8 cellular contexts compared by ENCODE assay signal in the genomic region with DNA sequence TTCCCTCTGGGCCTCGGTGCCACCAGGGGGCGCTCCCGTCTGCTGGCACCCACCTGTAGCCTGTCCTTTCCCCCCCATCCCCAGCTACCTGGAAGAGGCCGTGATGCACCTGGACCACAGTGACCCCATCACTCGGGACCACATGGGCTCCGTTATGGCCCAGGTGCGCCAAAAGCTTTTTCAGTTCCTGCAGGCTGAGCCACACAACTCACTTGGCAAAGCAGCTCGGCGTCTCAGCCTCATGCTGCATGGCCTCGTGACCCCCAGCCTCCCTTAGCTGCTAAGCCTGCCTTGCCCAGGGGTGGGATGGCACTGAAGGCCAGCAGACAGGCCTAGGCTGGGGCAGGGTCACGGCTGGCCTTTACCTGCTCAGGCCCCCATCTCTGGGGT. TPM values are rescaled to one million over a fixed set of nuclear protein-coding genes. Genes with fewer than 3 reads are reported as not detected.
DNase-seq lines count a peak whose midpoint lies in the region; ATAC-seq, FAIRE-seq and TF ChIP-seq lines count a peak whose summit lies in the region.

No MANE protein-coding gene starts in this region.

- H3K4me1 Mint-ChIP-seq in CD8-positive, alpha-beta memory T cell = no peaks in the 10 kb centered on the region

- no peak overlapping the region for H3K4me3 Mint-ChIP-seq in CD8-positive, alpha-beta memory T cell

- H3K79me2 ChIP-seq in K562 (ENCODE audit: control insufficient read depth, insufficient read depth, low read length) = no peaks in the 10 kb centered on the region

- no peaks in the 10 kb centered on the region for H3K27me3 Mint-ChIP-seq in CD8-positive, alpha-beta memory T cell

- no peaks in the 10 kb centered on the region for H3K9me1 ChIP-seq in K562 (ENCODE audit: control insufficient read depth, insufficient read depth, low read length)

- no peak overlapping the region for H3K27ac ChIP-seq in CD8-positive, alpha-beta memory T cell (ENCODE audit: low read depth, low read length)
- no peak overlapping the region for H3K27ac ChIP-seq in K562 (ENCODE audit: extremely low read depth, low read depth, low read length)

- H3K9me3 Mint-ChIP-seq in CD8-positive, alpha-beta memory T cell = no peaks in the 10 kb centered on the region

- CTCF ChIA-PET in CD8-positive, alpha-beta memory T cell (lab: Charles Lee) = interaction anchor here (0.7 to 4.1 kb wide), 53 partner anchors 9 to 407 kb away, joined by 3 to 44 read pairs (median 5); a partner anchor contains a TSS
- CTCF ChIA-PET in K562 (lab: Yijun Ruan, JAX; ENCODE audit: low intra/inter-chr PET ratio) = interaction anchor here (0.6 to 4.0 kb wide), 6 partner anchors 34 to 156 kb away, joined by 3 to 35 read pairs (median 4); no protein-coding TSS in a partner anchor

- DNase-seq in CD8-positive, alpha-beta memory T cell = peak; percentile 66 to 80 (median 67)
- peak in 51 of 76 experiments; percentile 8 to 64 (median 37) for DNase-seq in HUDEP-2 (lab: John Stamatoyannopoulos, UW; ENCODE audit: unreplicated experiment in 76 of 76)
- peak; percentile 54 for DNase-seq in UCSD-AML1 (lab: John Stamatoyannopoulos, UW; ENCODE audit: unreplicated experiment)
- DNase-seq in K562 (ENCODE audit: extremely low read depth in 1 of 4, low spot score in 3 of 4) = peak; percentile 62 to 77 (median 74)
- DNase-seq in kidney epithelial cell (ENCODE audit: low read depth) = no peak
- peak; percentile 34 to 66 (median 55) for DNase-seq in stimulated activated CD4-positive, alpha-beta T cell treated with anti-CD3 and anti-CD28 coated beads, TNF-alpha, amount 100 ng/mL, for 1 hour (ENCODE audit: low read depth in 3 of 3, low spot score in 1 of 3)
- DNase-seq in DMS79 treated with DMSO at 0.1 percent for 48 hours (lab: John Stamatoyannopoulos, UW) = no peak
- no peak for DNase-seq in amniotic stem cell (lab: John Stamatoyannopoulos, UW)

- H3K9ac ChIP-seq in K562 (ENCODE audit: insufficient read depth in 1 of 2, low read depth in 2 of 2, low read length in 2 of 2) = no peak overlapping the region; a peak in 1 of 4 replicates

- H3K9me3 ChIP-seq in CD8-positive, alpha-beta memory T cell (ENCODE audit: low read length) = no peaks in the 10 kb centered on the region
- H3K9me3 ChIP-seq in K562 (replicated peaks; ENCODE audit: control insufficient read depth, insufficient read depth, low read depth, low read length) = no peaks in the 10 kb centered on the region

- peak overlapping the region in 3 of 8 donors; percentile 17 to 82 (median 24) for H3K27ac Mint-ChIP-seq in CD8-positive, alpha-beta memory T cell

- WGBS in K562 (ENCODE audit: insufficient coverage, low coverage, missing lambda C conversion rate) = 59% methylated on average over 11 of the region's 11 CpGs

- peak; percentile 69 for ATAC-seq in K562

- H3K4me2 ChIP-seq in K562 (ENCODE audit: insufficient read depth, low read length) = no peak overlapping the region

- POLR2A ChIA-PET in CD8-positive, alpha-beta memory T cell (lab: Charles Lee) = interaction anchor here (1.0 kb wide), 1 partner anchor 157 kb away, joined by 3 read pairs; no protein-coding TSS in a partner anchor
- POLR2A ChIA-PET in K562 (lab: Yijun Ruan, JAX) = interaction anchor here (0.7 to 4.1 kb wide), 9 partner anchors 10 to 404 kb away, joined by 3 to 15 read pairs (median 3); a partner anchor contains a TSS

- no peak overlapping the region for H2AFZ ChIP-seq in K562 (ENCODE audit: low read depth, low read length)

- FAIRE-seq in K562 (lab: Jason Lieb, UNC) = peak; percentile 67

- no peak for TF ChIP-seq POLR2A in K562 (conservative IDR thresholded peaks at IDR 0.05)

- H4K20me1 ChIP-seq in K562 (replicated peaks; ENCODE audit: control insufficient read depth, insufficient read depth, low read length) = peaks cover 19% of the 10 kb centered on the region

- H3K4me1 ChIP-seq in CD8-positive, alpha-beta memory T cell (ENCODE audit: insufficient read depth, low read length) = no peaks in the 10 kb centered on the region
- peaks cover 6 to 40% of the 10 kb centered on the region in 2 experiments; a peak in 4 of 5 replicates for H3K4me1 ChIP-seq in K562 (replicated peaks in 1 of 2; ENCODE audit: control insufficient read depth in 2 of 2, insufficient read depth in 2 of 2, low read length in 2 of 2)

- peaks cover 56% of the 10 kb centered on the region for H3K36me3 ChIP-seq in CD8-positive, alpha-beta memory T cell (ENCODE audit: insufficient read depth, low read length)
- peaks cover 63% of the 10 kb centered on the region; the same call in 2 of the 3 replicates for H3K36me3 ChIP-seq in K562 (ENCODE audit: control insufficient read depth, insufficient read depth, low read length)
- H3K36me3 ChIP-seq in kidney epithelial cell (ENCODE audit: control insufficient read depth, insufficient read depth, low read length) = peaks cover 2% of the 10 kb centered on the region

- no TSS peak for BruUV-seq in K562 (replicated peaks; lab: Mats Ljungman, UMichigan)

- intact Hi-C loops in K562 (cut with micrococcal nuclease) = loop anchor here (1.0 to 10.0 kb wide), 2 partner anchors 44 to 161 kb away; no protein-coding TSS in a partner anchor

- in situ Hi-C loops in K562 (cut with MboI) = no loop called here

- no peak overlapping the region for H3K4me3 ChIP-seq in CD8-positive, alpha-beta memory T cell (ENCODE audit: low read length)
- H3K4me3 ChIP-seq in K562 (no peak overlapping the region), kidney epithelial cell (ENCODE audit: low read depth, low read length) (no peak overlapping the region)

- TF ChIP-seq RAD21 in K562 (CRISPR knock-in tag; conservative IDR thresholded peaks at IDR 0.05 in 1 of 2, IDR thresholded peaks at IDR 0.05 in 1 of 2) = peak; percentile 76 to 79

- H3K27me3 ChIP-seq in CD8-positive, alpha-beta memory T cell (ENCODE audit: insufficient read depth, low read length, poor library complexity, severe bottlenecking) = no peaks in the 10 kb centered on the region
- H3K27me3 ChIP-seq in K562 (ENCODE audit: control insufficient read depth in 2 of 2, insufficient read depth in 2 of 2, low read length in 2 of 2) (no peaks in the 10 kb centered on the region), kidney epithelial cell (ENCODE audit: control insufficient read depth, insufficient read depth, low read length) (no peaks in the 10 kb centered on the region)

- peak; percentile 81 to 83 (median 81) for TF ChIP-seq CTCF in K562 (IDR thresholded peaks at IDR 0.05 in 2 of 3, conservative IDR thresholded peaks at IDR 0.05 in 1 of 3; ENCODE audit: insufficient read depth in 2 of 3, low read depth in 1 of 3, low read length in 3 of 3)
- peak; percentile 96 for TF ChIP-seq CTCF in kidney epithelial cell (IDR thresholded peaks at IDR 0.05; ENCODE audit: insufficient read depth, low read length, poor library complexity, severe bottlenecking)

- no peak for TF ChIP-seq EP300 in K562 (IDR thresholded peaks at IDR 0.05; ENCODE audit: low read length)

- H3K36me3 Mint-ChIP-seq in CD8-positive, alpha-beta memory T cell = peaks cover 0 to 71% (median 2%) of the 10 kb centered on the region in 3 donors

RNA-seq across cellular contexts. Expression of a gene that starts 0.8 kb away (rescaled TPM):
- total RNA-seq in CD8-positive, alpha-beta memory T cell = under 1 TPM in 1 of 2 experiments, not detected in 1; 0.97 TPM
- 0.83 TPM for polyA plus RNA-seq in CD8-positive, alpha-beta memory T cell
- total RNA-seq in K562 (2011; cell fraction: chromatin; rRNA removed; ENCODE audit: low replicate concordance) = 0.60 TPM in 1 of 2 replicates, not detected in the other
- total RNA-seq in K562 (2011; cell fraction: nucleolus; rRNA removed) = 0.83 and 1.6 TPM in 2 replicates
- total RNA-seq in K562 (2011; cell fraction: nucleoplasm; rRNA removed) = 1.3 and 1.8 TPM in 2 replicates
- total RNA-seq in K562 (2014; rRNA removed) (0.45 and 0.59 TPM in 2 replicates), K562 (2014; rRNA removed; fragmentation: Illumina TruSeq; extraction: Trizol) (not detected in 2 replicates), K562 (2015; rRNA removed; fragmentation: Illumina TruSeq; extraction: Trizol) (not detected in 2 replicates), K562 (2021) (0.47 and 0.86 TPM in 2 replicates), kidney epithelial cell (1.1 and 2.9 TPM in 2 replicates)
- polyA plus RNA-seq in K562 (2011; rRNA removed) (0.22 TPM in 1 of 2 replicates, not detected in the other), K562 (2014; fragmentation: Illumina TruSeq; extraction: Trizol) (0.47 TPM in 1 of 2 replicates, not detected in the other), K562 (2014; fragmentation: Nextera tagmentation; extraction: Ambion mirVana) (not detected), K562 (2014; rRNA removed) (0.43 and 0.64 TPM in 2 replicates)
- 0.75 and 1.9 TPM in 2 replicates for polyA plus RNA-seq in K562 (2011; cell fraction: cytosol; rRNA removed)
- polyA plus RNA-seq in K562 (2011; cell fraction: nucleus; rRNA removed) = 3.1 and 4.8 TPM in 2 replicates
- polyA plus RNA-seq in K562 (2012) = 0.20 and 2.4 TPM in 2 replicates
- polyA minus RNA-seq in K562 (2011; rRNA and poly(A)+ RNA removed) = not detected in 2 replicates
- polyA minus RNA-seq in K562 (2011; cell fraction: cytosol; rRNA and poly(A)+ RNA removed) = not detected in 2 replicates
- not detected in 2 replicates for polyA minus RNA-seq in K562 (2011; cell fraction: nucleus; rRNA and poly(A)+ RNA removed)

RNA-seq across cellular contexts. Expression of a gene that starts 9.2 kb away (rescaled TPM):
- 10 to 100 TPM; 13.6 to 14.5 TPM for total RNA-seq in CD8-positive, alpha-beta memory T cell
- 27.0 TPM for polyA plus RNA-seq in CD8-positive, alpha-beta memory T cell
- total RNA-seq in K562 (2011; cell fraction: chromatin; rRNA removed; ENCODE audit: low replicate concordance) = 20.7 and 55.9 TPM in 2 replicates
- total RNA-seq in K562 (2011; cell fraction: nucleolus; rRNA removed) = 27.2 and 30.7 TPM in 2 replicates
- total RNA-seq in K562 (2011; cell fraction: nucleoplasm; rRNA removed) = 23.5 and 24.8 TPM in 2 replicates
- total RNA-seq in K562 (2014; rRNA removed) (6.7 and 6.9 TPM in 2 replicates), K562 (2014; rRNA removed; fragmentation: Illumina TruSeq; extraction: Trizol) (3.7 and 4.6 TPM in 2 replicates), K562 (2015; rRNA removed; fragmentation: Illumina TruSeq; extraction: Trizol) (7.7 and 9.4 TPM in 2 replicates), K562 (2021) (17.1 and 20.9 TPM in 2 replicates), kidney epithelial cell (20.9 and 21.6 TPM in 2 replicates)
- polyA plus RNA-seq in K562 (2011; rRNA removed) (15.7 and 18.9 TPM in 2 replicates), K562 (2014; fragmentation: Illumina TruSeq; extraction: Trizol) (11.8 and 15.4 TPM in 2 replicates), K562 (2014; fragmentation: Nextera tagmentation; extraction: Ambion mirVana) (1 to 10 TPM in 1 of 2 experiments, under 1 TPM in 1; 0.96 to 1.0 TPM), K562 (2014; rRNA removed) (10.7 and 12.1 TPM in 2 replicates)
- 24.6 and 37.2 TPM in 2 replicates for polyA plus RNA-seq in K562 (2011; cell fraction: cytosol; rRNA removed)
- polyA plus RNA-seq in K562 (2011; cell fraction: nucleus; rRNA removed) = 21.2 and 32.6 TPM in 2 replicates
- polyA plus RNA-seq in K562 (2012) = 15.2 and 29.4 TPM in 2 replicates
- polyA minus RNA-seq in K562 (2011; rRNA and poly(A)+ RNA removed) = 13.8 and 19.3 TPM in 2 replicates
- 15.1 and 16.6 TPM in 2 replicates for polyA minus RNA-seq in K562 (2011; cell fraction: cytosol; rRNA and poly(A)+ RNA removed)
- 11.6 and 11.7 TPM in 2 replicates for polyA minus RNA-seq in K562 (2011; cell fraction: nucleus; rRNA and poly(A)+ RNA removed)

RNA-seq across cellular contexts. Expression of a gene that starts 11.0 kb away (rescaled TPM):
- total RNA-seq in CD8-positive, alpha-beta memory T cell = 100 to 1,000 TPM; 105 to 108 TPM
- 30.1 TPM for polyA plus RNA-seq in CD8-positive, alpha-beta memory T cell
- total RNA-seq in K562 (2011; cell fraction: chromatin; rRNA removed; ENCODE audit: low replicate concordance) = 174 and 524 TPM in 2 replicates
- total RNA-seq in K562 (2011; cell fraction: nucleolus; rRNA removed) = 286 and 293 TPM in 2 replicates
- total RNA-seq in K562 (2011; cell fraction: nucleoplasm; rRNA removed) = 178 and 194 TPM in 2 replicates
- total RNA-seq in K562 (2014; rRNA removed) (84.6 and 102 TPM in 2 replicates), K562 (2014; rRNA removed; fragmentation: Illumina TruSeq; extraction: Trizol) (59.5 and 74.0 TPM in 2 replicates), K562 (2015; rRNA removed; fragmentation: Illumina TruSeq; extraction: Trizol) (68.9 and 71.2 TPM in 2 replicates), K562 (2021) (111 and 131 TPM in 2 replicates), kidney epithelial cell (48.4 and 60.5 TPM in 2 replicates)
- polyA plus RNA-seq in K562 (2011; rRNA removed) (63.0 and 84.1 TPM in 2 replicates), K562 (2014; fragmentation: Illumina TruSeq; extraction: Trizol) (106 and 113 TPM in 2 replicates), K562 (2014; fragmentation: Nextera tagmentation; extraction: Ambion mirVana) (1 to 10 TPM; 1.1 to 2.7 TPM), K562 (2014; rRNA removed) (72.2 and 91.1 TPM in 2 replicates)
- polyA plus RNA-seq in K562 (2011; cell fraction: cytosol; rRNA removed) = 87.9 and 129 TPM in 2 replicates
- polyA plus RNA-seq in K562 (2011; cell fraction: nucleus; rRNA removed) = 408 and 453 TPM in 2 replicates
- 75.2 and 111 TPM in 2 replicates for polyA plus RNA-seq in K562 (2012)
- polyA minus RNA-seq in K562 (2011; rRNA and poly(A)+ RNA removed) = 56.9 and 154 TPM in 2 replicates
- polyA minus RNA-seq in K562 (2011; cell fraction: cytosol; rRNA and poly(A)+ RNA removed) = 115 and 124 TPM in 2 replicates
- 72.2 and 91.3 TPM in 2 replicates for polyA minus RNA-seq in K562 (2011; cell fraction: nucleus; rRNA and poly(A)+ RNA removed)

RNA-seq across cellular contexts. Expression of a gene that starts 36.4 kb away (rescaled TPM):
- total RNA-seq in CD8-positive, alpha-beta memory T cell = 10 to 100 TPM; 56.5 to 58.6 TPM
- polyA plus RNA-seq in CD8-positive, alpha-beta memory T cell = 14.3 TPM
- 148 and 303 TPM in 2 replicates for total RNA-seq in K562 (2011; cell fraction: chromatin; rRNA removed; ENCODE audit: low replicate concordance)
- total RNA-seq in K562 (2011; cell fraction: nucleolus; rRNA removed) = 234 and 236 TPM in 2 replicates
- total RNA-seq in K562 (2011; cell fraction: nucleoplasm; rRNA removed) = 115 and 154 TPM in 2 replicates
- total RNA-seq in K562 (2014; rRNA removed) = 67.1 and 73.7 TPM in 2 replicates
- 15.1 and 20.1 TPM in 2 replicates for total RNA-seq in K562 (2014; rRNA removed; fragmentation: Illumina TruSeq; extraction: Trizol)
- 37.7 and 39.7 TPM in 2 replicates for total RNA-seq in K562 (2015; rRNA removed; fragmentation: Illumina TruSeq; extraction: Trizol)
- total RNA-seq in K562 (2021) = 62.9 and 65.7 TPM in 2 replicates
- 44.1 and 57.0 TPM in 2 replicates for polyA plus RNA-seq in K562 (2011; rRNA removed)
- polyA plus RNA-seq in K562 (2011; cell fraction: cytosol; rRNA removed) = 50.3 and 77.4 TPM in 2 replicates
- polyA plus RNA-seq in K562 (2011; cell fraction: nucleus; rRNA removed) = 431 and 574 TPM in 2 replicates
- 56.5 and 66.4 TPM in 2 replicates for polyA plus RNA-seq in K562 (2012)
- 55.2 and 57.7 TPM in 2 replicates for polyA plus RNA-seq in K562 (2014; fragmentation: Illumina TruSeq; extraction: Trizol)
- 1 to 10 TPM; 3.6 to 8.3 TPM for polyA plus RNA-seq in K562 (2014; fragmentation: Nextera tagmentation; extraction: Ambion mirVana)
- polyA plus RNA-seq in K562 (2014; rRNA removed) = 89.1 and 94.2 TPM in 2 replicates
- polyA minus RNA-seq in K562 (2011; rRNA and poly(A)+ RNA removed) = 22.1 and 23.9 TPM in 2 replicates
- polyA minus RNA-seq in K562 (2011; cell fraction: cytosol; rRNA and poly(A)+ RNA removed) = 24.4 and 24.6 TPM in 2 replicates
- polyA minus RNA-seq in K562 (2011; cell fraction: nucleus; rRNA and poly(A)+ RNA removed) = 66.0 and 75.9 TPM in 2 replicates
- 30.3 and 45.5 TPM in 2 replicates for total RNA-seq in kidney epithelial cell

RNA-seq across cellular contexts. Expression of a gene that starts 37.1 kb away (rescaled TPM):
- total RNA-seq in CD8-positive, alpha-beta memory T cell = 100 to 1,000 TPM; 181 TPM
- polyA plus RNA-seq in CD8-positive, alpha-beta memory T cell = 129 TPM
- 64.0 and 124 TPM in 2 replicates for total RNA-seq in K562 (2011; cell fraction: chromatin; rRNA removed; ENCODE audit: low replicate concordance)
- 96.3 and 98.1 TPM in 2 replicates for total RNA-seq in K562 (2011; cell fraction: nucleolus; rRNA removed)
- 87.5 and 97.2 TPM in 2 replicates for total RNA-seq in K562 (2011; cell fraction: nucleoplasm; rRNA removed)
- total RNA-seq in K562 (2014; rRNA removed) = 118 and 124 TPM in 2 replicates
- 106 and 111 TPM in 2 replicates for total RNA-seq in K562 (2014; rRNA removed; fragmentation: Illumina TruSeq; extraction: Trizol)
- total RNA-seq in K562 (2015; rRNA removed; fragmentation: Illumina TruSeq; extraction: Trizol) = 129 and 147 TPM in 2 replicates
- 141 and 146 TPM in 2 replicates for total RNA-seq in K562 (2021)
- polyA plus RNA-seq in K562 (2011; rRNA removed) = 125 and 181 TPM in 2 replicates
- 221 and 371 TPM in 2 replicates for polyA plus RNA-seq in K562 (2011; cell fraction: cytosol; rRNA removed)
- 195 and 197 TPM in 2 replicates for polyA plus RNA-seq in K562 (2011; cell fraction: nucleus; rRNA removed)
- polyA plus RNA-seq in K562 (2012) = 129 and 256 TPM in 2 replicates
- 199 and 236 TPM in 2 replicates for polyA plus RNA-seq in K562 (2014; fragmentation: Illumina TruSeq; extraction: Trizol)
- 100 to 1,000 TPM; 244 to 246 TPM for polyA plus RNA-seq in K562 (2014; fragmentation: Nextera tagmentation; extraction: Ambion mirVana)
- 183 and 248 TPM in 2 replicates for polyA plus RNA-seq in K562 (2014; rRNA removed)
- polyA minus RNA-seq in K562 (2011; rRNA and poly(A)+ RNA removed) = 180 and 188 TPM in 2 replicates
- polyA minus RNA-seq in K562 (2011; cell fraction: cytosol; rRNA and poly(A)+ RNA removed) = 133 and 184 TPM in 2 replicates
- 39.2 and 62.3 TPM in 2 replicates for polyA minus RNA-seq in K562 (2011; cell fraction: nucleus; rRNA and poly(A)+ RNA removed)
- 156 and 287 TPM in 2 replicates for total RNA-seq in kidney epithelial cell

Comparison
In these comparisons a context has a peak if more than half of its experiments do, and no peak if none do; other contexts are left out.
1. DNase-seq: peak in CD8-positive, alpha-beta memory T cell (5 of 5), HUDEP-2 (51 of 76), UCSD-AML1 (single experiment), K562 (4 of 4) and stimulated activated CD4-positive, alpha-beta T cell treated with anti-CD3 and anti-CD28 coated beads, TNF-alpha, amount 100 ng/mL, for 1 hour (3 of 3); none in kidney epithelial cell (single experiment), DMS79 treated with DMSO at 0.1 percent for 48 hours (single experiment) and amniotic stem cell (single experiment).